In the genomic region with DNA sequence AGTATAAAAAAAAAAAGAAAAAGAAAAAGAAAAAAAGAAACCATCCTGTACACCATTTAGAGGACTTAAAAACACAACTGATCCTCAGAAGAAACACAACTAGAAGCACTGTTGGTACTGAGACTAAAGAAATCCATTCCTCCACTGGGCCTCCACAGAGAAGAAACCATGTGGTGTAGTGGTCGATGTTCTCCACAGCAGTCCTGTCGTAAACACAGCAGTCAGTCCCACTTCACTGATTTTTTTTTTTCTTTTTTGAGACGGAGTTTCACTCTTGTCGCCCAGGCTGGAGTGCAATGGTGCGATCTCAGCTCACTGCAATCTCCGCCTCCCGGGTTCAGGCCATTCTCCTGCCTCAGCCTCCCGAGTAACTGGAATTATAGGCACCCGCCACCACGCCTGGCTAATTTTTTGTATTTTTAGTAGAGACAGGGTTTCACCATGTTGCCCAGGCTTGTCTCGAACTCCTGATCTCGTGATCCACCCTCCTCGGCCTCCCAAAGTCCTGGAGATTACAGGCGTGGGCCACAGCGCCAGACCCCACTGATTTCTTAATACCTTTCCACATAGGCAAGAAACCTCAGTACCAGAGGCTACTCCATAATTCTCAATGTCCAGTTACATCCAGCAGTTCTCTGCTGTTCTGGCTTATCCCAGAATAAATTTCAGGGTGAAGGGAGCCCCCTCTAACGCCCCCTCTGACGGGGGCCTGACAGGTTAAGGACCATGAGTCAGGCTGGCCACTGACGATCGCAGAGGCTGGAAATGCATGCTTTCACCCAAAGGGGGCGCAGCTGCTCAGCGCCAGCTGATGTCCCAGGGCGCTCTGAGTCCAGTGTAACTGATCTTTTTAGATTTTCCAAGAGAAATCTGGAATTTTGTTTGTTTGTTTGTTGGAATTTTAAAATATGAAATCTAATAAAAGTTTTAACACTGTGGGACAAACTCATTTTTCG, we compare ENCODE assay signal across 7 cellular contexts. TPM values are rescaled to one million over a fixed set of nuclear protein-coding genes. Genes with fewer than 3 reads are reported as not detected.
A peak's percentile ranks its signal among the peaks of the same experiment; 100 is the strongest.
DNase-seq lines count a peak whose midpoint lies in the region; ATAC-seq and TF ChIP-seq lines count a peak whose summit lies in the region.

No MANE protein-coding gene starts in this region.

- H3K4me1 ChIP-seq in ES-I3 (ENCODE audit: insufficient read depth, low read length), result no peaks in the 10 kb centered on the region
- no peaks in the 10 kb centered on the region for H3K4me1 ChIP-seq in ascending aorta

- H3K27me3 ChIP-seq in ascending aorta, result no peaks in the 10 kb centered on the region

- H3K9ac ChIP-seq in ES-I3 (ENCODE audit: low read depth, low read length), result peak overlapping the region; percentile 26; the same call in 1 of the 2 replicates

- no peak for DNase-seq in ascending aorta (ENCODE audit: low spot score in 2 of 2)
- peak; percentile 40 for DNase-seq in iris pigment epithelial cell (ENCODE audit: low read depth)
- DNase-seq in stimulated activated CD4-positive, alpha-beta T cell treated with anti-CD3 and anti-CD28 coated beads, TNF-alpha, amount 100 ng/mL, for 48 hours (ENCODE audit: low read depth in 3 of 3), result peak in 2 of 3 donors; percentile 5 to 11
- no peak for DNase-seq in putamen (ENCODE audit: low spot score)

- ATAC-seq in HG02973 (IDR thresholded peaks at IDR 0.05; ENCODE audit: unreplicated experiment), result no peak

- intact Hi-C loops in ascending aorta (cut with DNase I), result loop anchor here (10.0 kb wide), 1 partner anchor 273 kb away; no protein-coding TSS in a partner anchor

- no peaks in the 10 kb centered on the region for H3K9me3 ChIP-seq in ES-I3 (ENCODE audit: control insufficient read depth, insufficient read depth, low read length)
- no peaks in the 10 kb centered on the region for H3K9me3 ChIP-seq in ascending aorta

- H3K4me3 ChIP-seq in ascending aorta, result peak overlapping the region in 1 of 2 donors; percentile 30

- no peak overlapping the region for H3K27ac ChIP-seq in ascending aorta

- H3K36me3 ChIP-seq in ES-I3 (ENCODE audit: insufficient read depth, low read length) (no peaks in the 10 kb centered on the region), ascending aorta (no peaks in the 10 kb centered on the region)

- TF ChIP-seq CTCF in LNCAP (IDR thresholded peaks at IDR 0.05), result peak; percentile 59
- peak; percentile 56 to 80 (median 78) for TF ChIP-seq CTCF in ascending aorta (IDR thresholded peaks at IDR 0.05)

RNA-seq across cellular contexts. Expression of a gene that starts 24.8 kb away (rescaled TPM):
- total RNA-seq in ascending aorta, result not detected

RNA-seq across cellular contexts. Expression of a gene that starts 45.3 kb away (rescaled TPM):
- total RNA-seq in ascending aorta, result not detected

RNA-seq across cellular contexts. Expression of a gene that starts 59.4 kb away (rescaled TPM):
- total RNA-seq in ascending aorta, result 58.0 TPM

RNA-seq across cellular contexts. Expression of a gene that starts 59.5 kb away (rescaled TPM):
- total RNA-seq in ascending aorta, result 68.2 TPM

Comparison
In these comparisons a context has a peak if more than half of its experiments do, and no peak if none do; other contexts are left out.
1. DNase-seq: peak in iris pigment epithelial cell (single experiment) and stimulated activated CD4-positive, alpha-beta T cell treated with anti-CD3 and anti-CD28 coated beads, TNF-alpha, amount 100 ng/mL, for 48 hours (2 of 3); none in ascending aorta (0 of 2) and putamen (single experiment).